Comparison of ENCODE assay signal across 8 cellular contexts in genomic region chr2:68423966-68424650, GRCh38. TPM values are rescaled to one million over a fixed set of nuclear protein-coding genes. Genes with fewer than 3 reads are reported as not detected.
A peak's percentile ranks its signal among the peaks of the same experiment; 100 is the strongest.
DNase-seq lines count a peak whose midpoint lies in the region; ATAC-seq and TF ChIP-seq lines count a peak whose summit lies in the region.

No MANE protein-coding gene starts in this region.

- no peaks in the 10 kb centered on the region for H3K27me3 Mint-ChIP-seq in activated T-helper 17 cell treated with anti-CD3 and anti-CD28 coated beads, Interleukin-2, amount 50 U/mL, for 72 hours

- H3K27ac Mint-ChIP-seq in activated T-helper 17 cell treated with anti-CD3 and anti-CD28 coated beads, Interleukin-2, amount 50 U/mL, for 72 hours: no peak overlapping the region

- TF ChIP-seq CTCF in GM13976 (IDR thresholded peaks at IDR 0.05; ENCODE audit: borderline replicate concordance, control extremely low read depth, extremely low read depth, insufficient read depth, missing control alignments): no peak

- intact Hi-C loops in sciatic nerve (cut with DNase I): no loop called here

- peak; percentile 57 for DNase-seq in GM13976 (ENCODE audit: low spot score)
- no peak for DNase-seq in iPS-NIHi11 (ENCODE audit: low spot score)
- no peak for DNase-seq in sciatic nerve (ENCODE audit: low spot score)
- DNase-seq in NCI-H1092 (lab: John Stamatoyannopoulos, UW): no peak
- DNase-seq in activated CD4-positive, alpha-beta T cell treated with anti-CD3 and anti-CD28 coated beads, Interleukin-2, amount 50 U/mL, for 1 hour: no peak

- ATAC-seq in GM21447 (IDR thresholded peaks at IDR 0.05; ENCODE audit: unreplicated experiment): peak; percentile 88
- peak; percentile 72 for ATAC-seq in HG03457 (IDR thresholded peaks at IDR 0.05; ENCODE audit: unreplicated experiment)
- peak; percentile 94 for ATAC-seq in activated T-helper 17 cell treated with anti-CD3 and anti-CD28 coated beads, Interleukin-2, amount 50 U/mL, for 72 hours (replicated peaks)
- no peak for ATAC-seq in sciatic nerve

- no peaks in the 10 kb centered on the region for H3K36me3 Mint-ChIP-seq in activated T-helper 17 cell treated with anti-CD3 and anti-CD28 coated beads, Interleukin-2, amount 50 U/mL, for 72 hours (ENCODE audit: low read depth)

- H3K4me1 Mint-ChIP-seq in activated T-helper 17 cell treated with anti-CD3 and anti-CD28 coated beads, Interleukin-2, amount 50 U/mL, for 72 hours: peaks cover 10% of the 10 kb centered on the region

- no peaks in the 10 kb centered on the region for H3K9me3 Mint-ChIP-seq in activated T-helper 17 cell treated with anti-CD3 and anti-CD28 coated beads, Interleukin-2, amount 50 U/mL, for 72 hours

- in situ Hi-C loops in GM13976 (cut with MboI; ENCODE audit: low sequenced_read_pairs, unreplicated experiment): no loop called here

- H3K4me3 Mint-ChIP-seq in activated T-helper 17 cell treated with anti-CD3 and anti-CD28 coated beads, Interleukin-2, amount 50 U/mL, for 72 hours: no peak overlapping the region

RNA-seq across cellular contexts. Expression of gene FBXO48, which starts 43.0 kb away (rescaled TPM):
- 1 to 10 TPM; 2.0 to 2.3 TPM for total RNA-seq in activated T-helper 17 cell treated with anti-CD3 and anti-CD28 coated beads, Interleukin-2, amount 50 U/mL, for 72 hours
- 2.1 TPM for total RNA-seq in sciatic nerve

RNA-seq across cellular contexts. Expression of gene APLF, which starts 43.3 kb away (rescaled TPM):
- 1 to 10 TPM; 1.4 to 3.5 TPM for total RNA-seq in activated T-helper 17 cell treated with anti-CD3 and anti-CD28 coated beads, Interleukin-2, amount 50 U/mL, for 72 hours
- 14.4 TPM for total RNA-seq in sciatic nerve

RNA-seq across cellular contexts. Expression of gene PLEK, which starts 59.0 kb away (rescaled TPM):
- total RNA-seq in activated T-helper 17 cell treated with anti-CD3 and anti-CD28 coated beads, Interleukin-2, amount 50 U/mL, for 72 hours: 1 to 10 TPM; 1.0 to 2.7 TPM
- 21.0 TPM for total RNA-seq in sciatic nerve
